ENCODE assay signal across 1 cellular context in the genomic region with DNA sequence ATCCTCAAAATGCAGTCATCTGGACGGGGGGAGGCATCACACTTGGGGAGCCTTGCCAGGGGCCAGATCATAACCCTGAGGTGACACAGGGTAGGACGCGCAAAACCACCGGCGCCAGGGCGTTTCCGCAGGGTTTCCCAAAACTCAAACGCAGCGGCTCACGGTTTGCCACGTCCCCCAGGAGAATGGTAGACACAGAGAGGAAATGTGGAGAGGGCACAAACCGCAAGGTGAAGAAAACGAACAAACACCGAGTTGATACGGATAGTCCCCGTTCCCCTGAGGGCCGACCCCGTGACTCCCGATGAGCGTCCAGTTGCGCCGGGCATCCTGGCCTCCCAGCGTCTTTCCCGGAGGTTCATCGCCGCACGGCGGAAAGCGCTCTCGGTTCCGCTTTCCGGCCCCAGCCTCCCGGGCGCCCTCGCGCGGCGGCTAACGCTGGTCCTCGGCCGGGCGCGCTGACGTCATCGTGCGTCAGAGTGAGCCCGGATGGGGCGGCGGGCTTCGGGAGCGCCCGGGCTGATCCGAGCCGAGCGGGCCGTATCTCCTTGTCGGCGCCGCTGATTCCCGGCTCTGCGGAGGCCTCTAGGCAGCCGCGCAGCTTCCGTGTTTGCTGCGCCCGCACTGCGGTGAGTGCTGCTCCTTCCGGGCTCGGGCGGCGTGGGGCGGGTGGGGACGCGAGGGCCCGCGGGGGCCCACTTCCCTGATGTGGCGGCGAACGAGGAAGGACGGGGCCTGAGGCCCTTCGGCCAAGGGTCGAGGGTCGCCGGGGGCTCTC.
TF ChIP-seq lines count a peak whose summit lies in the region.

A gene (plus strand): TSS at position 467 of the 778 bp plus-strand sequence. CDS start 2,641 bp downstream, outside the sequence.

TF ChIP-seq in HepG2, 621 proteins besides CTCF, POLR2A, EP300 and RAD21 (continued from another document and continues in another):
- TF ChIP-seq, protein P1, sequence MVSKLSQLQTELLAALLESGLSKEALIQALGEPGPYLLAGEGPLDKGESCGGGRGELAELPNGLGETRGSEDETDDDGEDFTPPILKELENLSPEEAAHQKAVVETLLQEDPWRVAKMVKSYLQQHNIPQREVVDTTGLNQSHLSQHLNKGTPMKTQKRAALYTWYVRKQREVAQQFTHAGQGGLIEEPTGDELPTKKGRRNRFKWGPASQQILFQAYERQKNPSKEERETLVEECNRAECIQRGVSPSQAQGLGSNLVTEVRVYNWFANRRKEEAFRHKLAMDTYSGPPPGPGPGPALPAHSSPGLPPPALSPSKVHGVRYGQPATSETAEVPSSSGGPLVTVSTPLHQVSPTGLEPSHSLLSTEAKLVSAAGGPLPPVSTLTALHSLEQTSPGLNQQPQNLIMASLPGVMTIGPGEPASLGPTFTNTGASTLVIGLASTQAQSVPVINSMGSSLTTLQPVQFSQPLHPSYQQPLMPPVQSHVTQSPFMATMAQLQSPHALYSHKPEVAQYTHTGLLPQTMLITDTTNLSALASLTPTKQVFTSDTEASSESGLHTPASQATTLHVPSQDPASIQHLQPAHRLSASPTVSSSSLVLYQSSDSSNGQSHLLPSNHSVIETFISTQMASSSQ (IDR thresholded peaks at IDR 0.05; ENCODE audit: low read depth): no peak
- TF ChIP-seq, protein P1 (CRISPR knock-in tag; IDR thresholded peaks at IDR 0.05; ENCODE audit: borderline replicate concordance): peak; percentile 78
- TF ChIP-seq ZKSCAN5 (CRISPR knock-in tag; IDR thresholded peaks at IDR 0.05): no peak
- no peak for TF ChIP-seq ZNF782 (CRISPR knock-in tag; IDR thresholded peaks at IDR 0.05; ENCODE audit: borderline replicate concordance)
- TF ChIP-seq MIXL1 (CRISPR knock-in tag; IDR thresholded peaks at IDR 0.05): 0 out of 2 replicates have a peak, but pooled peaks have one; percentile 32
- no peak for TF ChIP-seq NR1H2 (CRISPR knock-in tag; IDR thresholded peaks at IDR 0.05; ENCODE audit: borderline replicate concordance, low read depth)
- TF ChIP-seq FOSL1 (CRISPR knock-in tag; IDR thresholded peaks at IDR 0.05; ENCODE audit: borderline replicate concordance): no peak
- TF ChIP-seq, protein P2, sequence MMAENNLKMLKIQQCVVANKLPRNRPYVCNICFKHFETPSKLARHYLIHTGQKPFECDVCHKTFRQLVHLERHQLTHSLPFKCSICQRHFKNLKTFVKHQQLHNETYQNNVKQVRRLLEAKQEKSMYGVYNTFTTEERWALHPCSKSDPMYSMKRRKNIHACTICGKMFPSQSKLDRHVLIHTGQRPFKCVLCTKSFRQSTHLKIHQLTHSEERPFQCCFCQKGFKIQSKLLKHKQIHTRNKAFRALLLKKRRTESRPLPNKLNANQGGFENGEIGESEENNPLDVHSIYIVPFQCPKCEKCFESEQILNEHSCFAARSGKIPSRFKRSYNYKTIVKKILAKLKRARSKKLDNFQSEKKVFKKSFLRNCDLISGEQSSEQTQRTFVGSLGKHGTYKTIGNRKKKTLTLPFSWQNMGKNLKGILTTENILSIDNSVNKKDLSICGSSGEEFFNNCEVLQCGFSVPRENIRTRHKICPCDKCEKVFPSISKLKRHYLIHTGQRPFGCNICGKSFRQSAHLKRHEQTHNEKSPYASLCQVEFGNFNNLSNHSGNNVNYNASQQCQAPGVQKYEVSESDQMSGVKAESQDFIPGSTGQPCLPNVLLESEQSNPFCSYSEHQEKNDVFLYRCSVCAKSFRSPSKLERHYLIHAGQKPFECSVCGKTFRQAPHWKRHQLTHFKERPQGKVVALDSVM (CRISPR knock-in tag; IDR thresholded peaks at IDR 0.05): peak; percentile 46; the same call in 1 of the 2 replicates
- no peak; the same call in 1 of the 2 replicates for TF ChIP-seq MIER3 (CRISPR knock-in tag; IDR thresholded peaks at IDR 0.05; ENCODE audit: borderline replicate concordance)
- TF ChIP-seq, protein P3, sequence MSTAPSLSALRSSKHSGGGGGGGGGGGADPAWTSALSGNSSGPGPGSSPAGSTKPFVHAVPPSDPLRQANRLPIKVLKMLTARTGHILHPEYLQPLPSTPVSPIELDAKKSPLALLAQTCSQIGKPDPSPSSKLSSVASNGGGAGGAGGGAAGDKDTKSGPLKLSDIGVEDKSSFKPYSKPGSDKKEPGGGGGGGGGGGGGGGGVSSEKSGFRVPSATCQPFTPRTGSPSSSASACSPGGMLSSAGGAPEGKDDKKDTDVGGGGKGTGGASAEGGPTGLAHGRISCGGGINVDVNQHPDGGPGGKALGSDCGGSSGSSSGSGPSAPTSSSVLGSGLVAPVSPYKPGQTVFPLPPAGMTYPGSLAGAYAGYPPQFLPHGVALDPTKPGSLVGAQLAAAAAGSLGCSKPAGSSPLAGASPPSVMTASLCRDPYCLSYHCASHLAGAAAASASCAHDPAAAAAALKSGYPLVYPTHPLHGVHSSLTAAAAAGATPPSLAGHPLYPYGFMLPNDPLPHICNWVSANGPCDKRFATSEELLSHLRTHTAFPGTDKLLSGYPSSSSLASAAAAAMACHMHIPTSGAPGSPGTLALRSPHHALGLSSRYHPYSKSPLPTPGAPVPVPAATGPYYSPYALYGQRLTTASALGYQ (CRISPR knock-in tag; IDR thresholded peaks at IDR 0.05): peak; percentile 43; the same call in 1 of the 2 replicates
- TF ChIP-seq DNMT1 (CRISPR knock-in tag; IDR thresholded peaks at IDR 0.05): peak; percentile 73; the same call in 1 of the 2 replicates
- 0 out of 2 replicates have a peak, but pooled peaks have one; percentile 4 for TF ChIP-seq SATB2 (CRISPR knock-in tag; IDR thresholded peaks at IDR 0.05)
- TF ChIP-seq ZNF546 (CRISPR knock-in tag; conservative IDR thresholded peaks at IDR 0.05): peak; percentile 52; the same call in 1 of the 2 replicates
- peak; percentile 58; the same call in 1 of the 2 replicates for TF ChIP-seq SRY (CRISPR knock-in tag; IDR thresholded peaks at IDR 0.05)
- TF ChIP-seq, protein P4, sequence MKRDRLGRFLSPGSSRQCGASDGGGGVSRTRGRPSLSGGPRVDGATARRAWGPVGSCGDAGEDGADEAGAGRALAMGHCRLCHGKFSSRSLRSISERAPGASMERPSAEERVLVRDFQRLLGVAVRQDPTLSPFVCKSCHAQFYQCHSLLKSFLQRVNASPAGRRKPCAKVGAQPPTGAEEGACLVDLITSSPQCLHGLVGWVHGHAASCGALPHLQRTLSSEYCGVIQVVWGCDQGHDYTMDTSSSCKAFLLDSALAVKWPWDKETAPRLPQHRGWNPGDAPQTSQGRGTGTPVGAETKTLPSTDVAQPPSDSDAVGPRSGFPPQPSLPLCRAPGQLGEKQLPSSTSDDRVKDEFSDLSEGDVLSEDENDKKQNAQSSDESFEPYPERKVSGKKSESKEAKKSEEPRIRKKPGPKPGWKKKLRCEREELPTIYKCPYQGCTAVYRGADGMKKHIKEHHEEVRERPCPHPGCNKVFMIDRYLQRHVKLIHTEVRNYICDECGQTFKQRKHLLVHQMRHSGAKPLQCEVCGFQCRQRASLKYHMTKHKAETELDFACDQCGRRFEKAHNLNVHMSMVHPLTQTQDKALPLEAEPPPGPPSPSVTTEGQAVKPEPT (CRISPR knock-in tag; IDR thresholded peaks at IDR 0.05; ENCODE audit: low read depth): no peak
- TF ChIP-seq RELA (CRISPR knock-in tag; IDR thresholded peaks at IDR 0.05): no peak
- peak; percentile 83 for TF ChIP-seq YEATS2 (CRISPR knock-in tag; IDR thresholded peaks at IDR 0.05; ENCODE audit: borderline replicate concordance)
- TF ChIP-seq ZNF431 (CRISPR knock-in tag; IDR thresholded peaks at IDR 0.05; ENCODE audit: borderline replicate concordance, low read depth): no peak; the same call in 1 of the 2 replicates
- peak; percentile 75; the same call in 1 of the 2 replicates for TF ChIP-seq ZNF34 (CRISPR knock-in tag; IDR thresholded peaks at IDR 0.05; ENCODE audit: borderline replicate concordance)
- peak; percentile 55 for TF ChIP-seq ELF3 (CRISPR knock-in tag; IDR thresholded peaks at IDR 0.05)
- TF ChIP-seq, protein P5, sequence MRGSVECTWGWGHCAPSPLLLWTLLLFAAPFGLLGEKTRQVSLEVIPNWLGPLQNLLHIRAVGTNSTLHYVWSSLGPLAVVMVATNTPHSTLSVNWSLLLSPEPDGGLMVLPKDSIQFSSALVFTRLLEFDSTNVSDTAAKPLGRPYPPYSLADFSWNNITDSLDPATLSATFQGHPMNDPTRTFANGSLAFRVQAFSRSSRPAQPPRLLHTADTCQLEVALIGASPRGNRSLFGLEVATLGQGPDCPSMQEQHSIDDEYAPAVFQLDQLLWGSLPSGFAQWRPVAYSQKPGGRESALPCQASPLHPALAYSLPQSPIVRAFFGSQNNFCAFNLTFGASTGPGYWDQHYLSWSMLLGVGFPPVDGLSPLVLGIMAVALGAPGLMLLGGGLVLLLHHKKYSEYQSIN (CRISPR knock-in tag; IDR thresholded peaks at IDR 0.05; ENCODE audit: borderline replicate concordance): no peak; the same call in 1 of the 2 replicates
- TF ChIP-seq, protein P6, sequence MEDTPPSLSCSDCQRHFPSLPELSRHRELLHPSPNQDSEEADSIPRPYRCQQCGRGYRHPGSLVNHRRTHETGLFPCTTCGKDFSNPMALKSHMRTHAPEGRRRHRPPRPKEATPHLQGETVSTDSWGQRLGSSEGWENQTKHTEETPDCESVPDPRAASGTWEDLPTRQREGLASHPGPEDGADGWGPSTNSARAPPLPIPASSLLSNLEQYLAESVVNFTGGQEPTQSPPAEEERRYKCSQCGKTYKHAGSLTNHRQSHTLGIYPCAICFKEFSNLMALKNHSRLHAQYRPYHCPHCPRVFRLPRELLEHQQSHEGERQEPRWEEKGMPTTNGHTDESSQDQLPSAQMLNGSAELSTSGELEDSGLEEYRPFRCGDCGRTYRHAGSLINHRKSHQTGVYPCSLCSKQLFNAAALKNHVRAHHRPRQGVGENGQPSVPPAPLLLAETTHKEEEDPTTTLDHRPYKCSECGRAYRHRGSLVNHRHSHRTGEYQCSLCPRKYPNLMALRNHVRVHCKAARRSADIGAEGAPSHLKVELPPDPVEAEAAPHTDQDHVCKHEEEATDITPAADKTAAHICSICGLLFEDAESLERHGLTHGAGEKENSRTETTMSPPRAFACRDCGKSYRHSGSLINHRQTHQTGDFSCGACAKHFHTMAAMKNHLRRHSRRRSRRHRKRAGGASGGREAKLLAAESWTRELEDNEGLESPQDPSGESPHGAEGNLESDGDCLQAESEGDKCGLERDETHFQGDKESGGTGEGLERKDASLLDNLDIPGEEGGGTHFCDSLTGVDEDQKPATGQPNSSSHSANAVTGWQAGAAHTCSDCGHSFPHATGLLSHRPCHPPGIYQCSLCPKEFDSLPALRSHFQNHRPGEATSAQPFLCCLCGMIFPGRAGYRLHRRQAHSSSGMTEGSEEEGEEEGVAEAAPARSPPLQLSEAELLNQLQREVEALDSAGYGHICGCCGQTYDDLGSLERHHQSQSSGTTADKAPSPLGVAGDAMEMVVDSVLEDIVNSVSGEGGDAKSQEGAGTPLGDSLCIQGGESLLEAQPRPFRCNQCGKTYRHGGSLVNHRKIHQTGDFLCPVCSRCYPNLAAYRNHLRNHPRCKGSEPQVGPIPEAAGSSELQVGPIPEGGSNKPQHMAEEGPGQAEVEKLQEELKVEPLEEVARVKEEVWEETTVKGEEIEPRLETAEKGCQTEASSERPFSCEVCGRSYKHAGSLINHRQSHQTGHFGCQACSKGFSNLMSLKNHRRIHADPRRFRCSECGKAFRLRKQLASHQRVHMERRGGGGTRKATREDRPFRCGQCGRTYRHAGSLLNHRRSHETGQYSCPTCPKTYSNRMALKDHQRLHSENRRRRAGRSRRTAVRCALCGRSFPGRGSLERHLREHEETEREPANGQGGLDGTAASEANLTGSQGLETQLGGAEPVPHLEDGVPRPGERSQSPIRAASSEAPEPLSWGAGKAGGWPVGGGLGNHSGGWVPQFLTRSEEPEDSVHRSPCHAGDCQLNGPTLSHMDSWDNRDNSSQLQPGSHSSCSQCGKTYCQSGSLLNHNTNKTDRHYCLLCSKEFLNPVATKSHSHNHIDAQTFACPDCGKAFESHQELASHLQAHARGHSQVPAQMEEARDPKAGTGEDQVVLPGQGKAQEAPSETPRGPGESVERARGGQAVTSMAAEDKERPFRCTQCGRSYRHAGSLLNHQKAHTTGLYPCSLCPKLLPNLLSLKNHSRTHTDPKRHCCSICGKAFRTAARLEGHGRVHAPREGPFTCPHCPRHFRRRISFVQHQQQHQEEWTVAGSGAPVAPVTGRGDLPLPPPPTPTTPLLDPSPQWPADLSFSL (CRISPR knock-in tag; IDR thresholded peaks at IDR 0.05): no peak
- TF ChIP-seq ZNF674 (CRISPR knock-in tag; IDR thresholded peaks at IDR 0.05; ENCODE audit: low read depth): no peak
- TF ChIP-seq ISX (CRISPR knock-in tag; conservative IDR thresholded peaks at IDR 0.05): no peak
- peak; percentile 79; the same call in 1 of the 2 replicates for TF ChIP-seq MTA1 (CRISPR knock-in tag; IDR thresholded peaks at IDR 0.05; ENCODE audit: borderline replicate concordance)
- no peak for TF ChIP-seq FOXA1 (IDR thresholded peaks at IDR 0.05)
- peak; percentile 41; the same call in 1 of the 2 replicates for TF ChIP-seq FOXA1 (CRISPR knock-in tag; IDR thresholded peaks at IDR 0.05)
- no peak for TF ChIP-seq GPN1 (CRISPR knock-in tag; IDR thresholded peaks at IDR 0.05; ENCODE audit: borderline replicate concordance)
- peak; percentile 97 for TF ChIP-seq PHF8 (CRISPR knock-in tag; IDR thresholded peaks at IDR 0.05)
- no peak for TF ChIP-seq ZNF780A (CRISPR knock-in tag; IDR thresholded peaks at IDR 0.05)
- TF ChIP-seq ZNF781 (CRISPR knock-in tag; IDR thresholded peaks at IDR 0.05; ENCODE audit: borderline replicate concordance, not compliant biosample characterization): no peak
- peak; percentile 61; the same call in 1 of the 2 replicates for TF ChIP-seq ZSCAN21 (CRISPR knock-in tag; IDR thresholded peaks at IDR 0.05; ENCODE audit: borderline replicate concordance)
- peak; percentile 72; the same call in 1 of the 2 replicates for TF ChIP-seq KAT7 (CRISPR knock-in tag; IDR thresholded peaks at IDR 0.05; ENCODE audit: borderline replicate concordance)
- TF ChIP-seq SOX13 (IDR thresholded peaks at IDR 0.05): no peak
- TF ChIP-seq SOX13 (CRISPR knock-in tag; conservative IDR thresholded peaks at IDR 0.05 in 1 of 2, IDR thresholded peaks at IDR 0.05 in 1 of 2): no peak
- TF ChIP-seq, protein P7, sequence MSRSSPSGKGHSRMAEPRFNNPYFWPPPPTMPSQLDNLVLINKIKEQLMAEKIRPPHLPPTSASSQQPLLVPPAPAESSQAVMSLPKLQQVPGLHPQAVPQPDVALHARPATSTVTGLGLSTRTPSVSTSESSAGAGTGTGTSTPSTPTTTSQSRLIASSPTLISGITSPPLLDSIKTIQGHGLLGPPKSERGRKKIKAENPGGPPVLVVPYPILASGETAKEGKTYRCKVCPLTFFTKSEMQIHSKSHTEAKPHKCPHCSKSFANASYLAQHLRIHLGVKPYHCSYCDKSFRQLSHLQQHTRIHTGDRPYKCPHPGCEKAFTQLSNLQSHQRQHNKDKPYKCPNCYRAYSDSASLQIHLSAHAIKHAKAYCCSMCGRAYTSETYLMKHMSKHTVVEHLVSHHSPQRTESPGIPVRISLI (CRISPR knock-in tag; IDR thresholded peaks at IDR 0.05; ENCODE audit: borderline replicate concordance): no peak; the same call in 1 of the 2 replicates
- no peak; the same call in 1 of the 2 replicates for TF ChIP-seq ZSCAN22 (CRISPR knock-in tag; IDR thresholded peaks at IDR 0.05)
- peak; percentile 61; the same call in 1 of the 2 replicates for TF ChIP-seq ZNF891 (CRISPR knock-in tag; IDR thresholded peaks at IDR 0.05)
